ENCODE assay signal across 8 cellular contexts in the genomic region with DNA sequence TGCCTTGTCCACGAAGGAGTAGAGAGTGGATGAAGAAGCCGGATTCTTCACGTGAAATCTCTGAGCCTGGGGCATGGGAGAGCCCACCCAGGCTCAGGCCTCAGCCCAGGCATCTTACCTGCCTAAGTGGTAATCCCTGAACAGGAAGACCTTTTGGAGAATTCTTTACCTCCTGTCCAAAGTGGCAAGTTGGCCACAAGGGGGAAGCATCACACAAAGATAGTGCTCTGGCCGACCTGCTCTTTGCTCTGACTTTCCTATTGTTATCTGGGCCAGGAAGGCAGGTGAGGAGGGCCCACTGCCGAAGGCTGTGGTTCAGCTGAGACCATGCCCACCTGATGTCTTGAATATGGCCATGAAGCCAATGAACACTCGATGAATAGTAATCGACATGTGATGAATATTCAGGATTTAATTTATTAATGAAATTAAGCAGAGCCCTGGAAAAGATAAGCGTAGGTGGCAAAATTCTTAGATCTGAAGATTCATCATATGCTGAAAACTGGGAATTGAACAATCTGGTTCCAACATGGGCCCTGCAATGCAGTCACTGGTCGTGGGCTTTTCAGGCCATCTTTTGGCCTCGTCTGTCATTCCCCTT.
DNase-seq lines count a peak whose midpoint lies in the region; ATAC-seq and TF ChIP-seq lines count a peak whose summit lies in the region.

No MANE protein-coding gene starts in this region.

- WGBS in esophagus muscularis mucosa, result 51% methylated on average over 10 of the region's 10 CpGs
- 49 to 52% methylated on average over 10 of the region's 10 CpGs for WGBS in testis, 2 donors

- H3K27me3 ChIP-seq in esophagus muscularis mucosa, result no peaks in the 10 kb centered on the region
- no peaks in the 10 kb centered on the region for H3K27me3 ChIP-seq in testis

- no peak overlapping the region for H3K4me3 ChIP-seq in esophagus muscularis mucosa
- H3K4me3 ChIP-seq in testis, result no peak overlapping the region

- no peaks in the 10 kb centered on the region for H3K9me3 Mint-ChIP-seq in activated CD8-positive, alpha-beta memory T cell treated with anti-CD3 and anti-CD28 coated beads, Interleukin-2, amount 10 ng/mL, durations not matched to agents 7 days and 5 days (ENCODE audit: low read depth)
- peaks cover 0 to 5% (median 0%) of the 10 kb centered on the region in 7 donors for H3K9me3 Mint-ChIP-seq in naive B cell

- peak; percentile 38 for TF ChIP-seq CTCF in GM20000 (IDR thresholded peaks at IDR 0.05; ENCODE audit: extremely low read depth, missing control alignments)
- TF ChIP-seq CTCF in esophagus muscularis mucosa (IDR thresholded peaks at IDR 0.05), result peak; percentile 67 to 79 (median 72)
- peak; percentile 39 to 68 (median 58) for TF ChIP-seq CTCF in testis (IDR thresholded peaks at IDR 0.05)

- no peak overlapping the region for H3K27ac ChIP-seq in esophagus muscularis mucosa (replicated peaks in 1 of 4)
- H3K27ac ChIP-seq in testis, result no peak overlapping the region

- DNase-seq in DMS114 treated with DMSO at 0.1 percent for 48 hours (lab: John Stamatoyannopoulos, UW; ENCODE audit: unreplicated experiment) (peak; percentile 1), GM20000 (ENCODE audit: low spot score) (peak; percentile 86), NCI-H69 (lab: John Stamatoyannopoulos, UW) (peak; percentile 76), esophagus muscularis mucosa (ENCODE audit: extremely low spot score) (no peak), naive B cell (peak; percentile 25), testis (peak; percentile 79)
- peak; percentile 60 for DNase-seq in activated CD8-positive, alpha-beta memory T cell treated with anti-CD3 and anti-CD28 coated beads, Interleukin-2, amount 10 ng/mL, durations not matched to agents 7 days and 5 days

- ATAC-seq in HG03575 (IDR thresholded peaks at IDR 0.05; ENCODE audit: extremely low read depth, insufficient number of reproducible peaks, low FRiP score, unreplicated experiment), result peak; percentile 62
- ATAC-seq in activated CD8-positive, alpha-beta memory T cell treated with anti-CD3 and anti-CD28 coated beads, Interleukin-2, amount 10 ng/mL, durations not matched to agents 7 days and 5 days, result peak; percentile 23
- peak; percentile 28 to 52 for ATAC-seq in naive B cell (ENCODE audit: low read depth in 2 of 2)

- H3K36me3 ChIP-seq in esophagus muscularis mucosa (no peaks in the 10 kb centered on the region), testis (ENCODE audit: low read depth, missing control alignments) (no peaks in the 10 kb centered on the region)

- no peak for TF ChIP-seq POLR2A in esophagus muscularis mucosa (IDR thresholded peaks at IDR 0.05; ENCODE audit: low read depth)
- TF ChIP-seq POLR2A in testis (IDR thresholded peaks at IDR 0.05), result no peak

- CTCF ChIA-PET in activated CD8-positive, alpha-beta memory T cell treated with anti-CD3 and anti-CD28 coated beads, Interleukin-2, amount 10 ng/mL, durations not matched to agents 7 days and 5 days (lab: Charles Lee), result no interaction called here

- no peaks in the 10 kb centered on the region for H3K36me3 Mint-ChIP-seq in activated CD8-positive, alpha-beta memory T cell treated with anti-CD3 and anti-CD28 coated beads, Interleukin-2, amount 10 ng/mL, durations not matched to agents 7 days and 5 days
- peaks cover 0 to 7% of the 10 kb centered on the region in 2 donors for H3K36me3 Mint-ChIP-seq in naive B cell

- TF ChIP-seq EP300 in esophagus muscularis mucosa (IDR thresholded peaks at IDR 0.05), result no peak

- intact Hi-C loops in esophagus muscularis mucosa (cut with DNase I) (loop anchor here (2.0 to 5.0 kb wide), 3 partner anchors 120 to 999 kb away; no protein-coding TSS in a partner anchor), testis (cut with DNase I; ENCODE audit: low total_unique reads) (no loop called here)

- no peak overlapping the region for H3K4me3 Mint-ChIP-seq in activated CD8-positive, alpha-beta memory T cell treated with anti-CD3 and anti-CD28 coated beads, Interleukin-2, amount 10 ng/mL, durations not matched to agents 7 days and 5 days
- H3K4me3 Mint-ChIP-seq in naive B cell, result no peak overlapping the region

- H3K4me1 ChIP-seq in esophagus muscularis mucosa (peaks cover 0 to 6% (median 3%) of the 10 kb centered on the region in 4 donors), testis (no peaks in the 10 kb centered on the region)

- H3K4me1 Mint-ChIP-seq in activated CD8-positive, alpha-beta memory T cell treated with anti-CD3 and anti-CD28 coated beads, Interleukin-2, amount 10 ng/mL, durations not matched to agents 7 days and 5 days, result peaks cover 4% of the 10 kb centered on the region
- H3K4me1 Mint-ChIP-seq in naive B cell, result no peaks in the 10 kb centered on the region

- H3K27me3 Mint-ChIP-seq in activated CD8-positive, alpha-beta memory T cell treated with anti-CD3 and anti-CD28 coated beads, Interleukin-2, amount 10 ng/mL, durations not matched to agents 7 days and 5 days, result no peaks in the 10 kb centered on the region
- no peaks in the 10 kb centered on the region for H3K27me3 Mint-ChIP-seq in naive B cell

- no peak overlapping the region for H3K27ac Mint-ChIP-seq in activated CD8-positive, alpha-beta memory T cell treated with anti-CD3 and anti-CD28 coated beads, Interleukin-2, amount 10 ng/mL, durations not matched to agents 7 days and 5 days
- no peak overlapping the region for H3K27ac Mint-ChIP-seq in naive B cell

- no peaks in the 10 kb centered on the region for H3K9me3 ChIP-seq in esophagus muscularis mucosa
- H3K9me3 ChIP-seq in testis, result no peaks in the 10 kb centered on the region
